Comparison of ENCODE assay signal across 8 cellular contexts in genomic region chr14:30443368-30444007, GRCh38.
A peak's percentile ranks its signal among the peaks of the same experiment; 100 is the strongest.
DNase-seq lines count a peak whose midpoint lies in the region; ATAC-seq and TF ChIP-seq lines count a peak whose summit lies in the region.

No MANE protein-coding gene starts in this region.

- peaks cover 0 to 7% of the 10 kb centered on the region in 2 donors for H3K27me3 Mint-ChIP-seq in effector memory CD8-positive, alpha-beta T cell
- peaks cover 5 to 17% (median 6%) of the 10 kb centered on the region in 5 donors for H3K27me3 Mint-ChIP-seq in naive thymus-derived CD8-positive, alpha-beta T cell

- DNase-seq in D341Med (ENCODE audit: low spot score) (peak; percentile 32), HT1080 (ENCODE audit: low read depth) (peak; percentile 33), PC-9 (no peak), fibroblast of the conjunctiva (ENCODE audit: low read depth) (peak; percentile 23), mesenteric fat pad (ENCODE audit: low spot score) (no peak), omental fat pad (ENCODE audit: low spot score) (no peak)
- no peak for DNase-seq in effector memory CD8-positive, alpha-beta T cell
- DNase-seq in naive thymus-derived CD8-positive, alpha-beta T cell = no peak

- H3F3A ChIP-seq in PC-9 (ENCODE audit: insufficient read depth, low read depth) = no peaks in the 10 kb centered on the region

- TF ChIP-seq CTCF in PC-9 (conservative IDR thresholded peaks at IDR 0.05) = peak; percentile 65
- no peak for TF ChIP-seq CTCF in omental fat pad (IDR thresholded peaks at IDR 0.05)

- H3K4me3 ChIP-seq in PC-9 = no peak overlapping the region

- H3K9me3 ChIP-seq in PC-9 (ENCODE audit: insufficient read depth, low read depth) = no peaks in the 10 kb centered on the region

- BruUV-seq in PC-9 (replicated peaks; lab: Mats Ljungman, UMichigan) = no TSS peak

- H3K4me3 Mint-ChIP-seq in effector memory CD8-positive, alpha-beta T cell = no peak overlapping the region
- H3K4me3 Mint-ChIP-seq in naive thymus-derived CD8-positive, alpha-beta T cell = no peak overlapping the region

- no peaks in the 10 kb centered on the region for H3K27me3 ChIP-seq in PC-9 (ENCODE audit: insufficient read depth, low read depth)

- H3K4me1 Mint-ChIP-seq in effector memory CD8-positive, alpha-beta T cell (ENCODE audit: low read depth in 2 of 2) = no peaks in the 10 kb centered on the region
- no peaks in the 10 kb centered on the region for H3K4me1 Mint-ChIP-seq in naive thymus-derived CD8-positive, alpha-beta T cell

- ATAC-seq in effector memory CD8-positive, alpha-beta T cell (replicated peaks) = no peak
- ATAC-seq in naive thymus-derived CD8-positive, alpha-beta T cell = no peak
- no peak for ATAC-seq in omental fat pad (ENCODE audit: low FRiP score)

- no peaks in the 10 kb centered on the region for H3K36me3 Mint-ChIP-seq in effector memory CD8-positive, alpha-beta T cell (ENCODE audit: insufficient read depth)
- H3K36me3 Mint-ChIP-seq in naive thymus-derived CD8-positive, alpha-beta T cell = no peaks in the 10 kb centered on the region

- no peak overlapping the region for H3K27ac Mint-ChIP-seq in effector memory CD8-positive, alpha-beta T cell
- H3K27ac Mint-ChIP-seq in naive thymus-derived CD8-positive, alpha-beta T cell = no peak overlapping the region

- no peaks in the 10 kb centered on the region for H3K4me1 ChIP-seq in PC-9 (replicated peaks; ENCODE audit: insufficient read depth)

- H2AFZ ChIP-seq in PC-9 = no peak overlapping the region

- intact Hi-C loops in PC-9 (cut with micrococcal nuclease; ENCODE audit: unreplicated experiment) = loop anchor here (5.0 to 10.0 kb wide), 3 partner anchors 171 to 1691 kb away; no protein-coding TSS in a partner anchor

- H4K20me1 ChIP-seq in PC-9 (ENCODE audit: insufficient read depth) = no peaks in the 10 kb centered on the region

- no peaks in the 10 kb centered on the region for H3K9me2 ChIP-seq in PC-9 (ENCODE audit: insufficient read depth)

- no peaks in the 10 kb centered on the region for H3K36me3 ChIP-seq in PC-9 (ENCODE audit: low read depth)

- CTCF ChIA-PET in PC-9 (lab: Charles Lee) = interaction anchor here (0.6 kb wide), 3 partner anchors 173 to 894 kb away, joined by 3 read pairs; no protein-coding TSS in a partner anchor

- H3K79me2 ChIP-seq in PC-9 (ENCODE audit: low read depth) = no peaks in the 10 kb centered on the region

- H3K27ac ChIP-seq in PC-9 = no peak overlapping the region

- H3K4me2 ChIP-seq in PC-9 = no peak overlapping the region

- POLR2A ChIA-PET in PC-9 (lab: Charles Lee; ENCODE audit: unreplicated experiment) = interaction anchor here (0.6 kb wide), 1 partner anchor 1047 kb away, joined by 4 read pairs; no protein-coding TSS in a partner anchor
- POLR2A ChIA-PET in naive thymus-derived CD8-positive, alpha-beta T cell (lab: Charles Lee) = no interaction called here

- H3K9me3 Mint-ChIP-seq in effector memory CD8-positive, alpha-beta T cell = no peaks in the 10 kb centered on the region
- no peaks in the 10 kb centered on the region for H3K9me3 Mint-ChIP-seq in naive thymus-derived CD8-positive, alpha-beta T cell

Comparison
In these comparisons a context has a peak if more than half of its experiments do, and no peak if none do; other contexts are left out.
1. DNase-seq: peak in D341Med (single experiment), HT1080 (single experiment) and fibroblast of the conjunctiva (single experiment); none in PC-9 (0 of 2), effector memory CD8-positive, alpha-beta T cell (0 of 3), naive thymus-derived CD8-positive, alpha-beta T cell (0 of 10), mesenteric fat pad (single experiment) and omental fat pad (single experiment).